In genomic region chr10:118993214-118993613, GRCh38 we compare ENCODE assay signal across 30 cellular contexts.
"Had no signal": no experiment of that assay in that cellular context is flagged by ENCODE, and none has a peak within 500 bp of the region (broad histone marks: within the 10 kb centered on the region; RNA-seq: fewer than 3 reads in every experiment).

No MANE protein-coding gene starts in this region.

- H3K4me3 ChIP-seq: ovary, psoas muscle, right lobe of liver, sigmoid colon, stomach, thoracic aorta, thyroid gland, tibial nerve, upper lobe of right lung, uterus had no signal

- H3K27ac Mint-ChIP-seq: naive thymus-derived CD8-positive, alpha-beta T cell; natural killer cell treated with Interleukin-12 subunit alpha and Interleukin-12 subunit beta and Interleukin-15 and Interleukin-18, amount 100 ng/mL, for 72 hours; nephron progenitor cell; progenitor cell of endocrine pancreas; stimulated activated effector memory CD8-positive, alpha-beta T cell treated with anti-CD3 and anti-CD28 coated beads, Interleukin-12 subunit alpha, Interleukin-12 subunit beta, amount 100 ng/mL, for 72 hours; stimulated activated naive B cell treated with anti-CD40 and anti-IgM and Interleukin-4, amounts not matched to agents 10 μg/mL and 1 μg/mL and 100 μg/mL, for 72 hours; stimulated activated naive CD8-positive, alpha-beta T cell treated with anti-CD3 and anti-CD28 coated beads, Interleukin-15, Interleukin-2, amounts not matched to agents 100 ng/mL and 50 ng/mL, for 24 hours had no signal

- H3K36me3 Mint-ChIP-seq: naive thymus-derived CD8-positive, alpha-beta T cell; natural killer cell treated with Interleukin-12 subunit alpha and Interleukin-12 subunit beta and Interleukin-15 and Interleukin-18, amount 100 ng/mL, for 72 hours; stimulated activated effector memory CD8-positive, alpha-beta T cell treated with anti-CD3 and anti-CD28 coated beads, Interleukin-12 subunit alpha, Interleukin-12 subunit beta, amount 100 ng/mL, for 72 hours; stimulated activated naive B cell treated with anti-CD40 and anti-IgM and Interleukin-4, amounts not matched to agents 10 μg/mL and 1 μg/mL and 100 μg/mL, for 72 hours had no signal

- H3K4me1 Mint-ChIP-seq: naive thymus-derived CD8-positive, alpha-beta T cell; neural crest cell; stimulated activated effector memory CD8-positive, alpha-beta T cell treated with anti-CD3 and anti-CD28 coated beads, Interleukin-12 subunit alpha, Interleukin-12 subunit beta, amount 100 ng/mL, for 72 hours; stimulated activated naive B cell treated with anti-CD40 and anti-IgM and Interleukin-4, amounts not matched to agents 10 μg/mL and 1 μg/mL and 100 μg/mL, for 72 hours had no signal

- H3K27me3 ChIP-seq: ovary, right lobe of liver, sigmoid colon, stomach, thyroid gland, tibial nerve, upper lobe of right lung, uterus had no signal

- H3K4me1 ChIP-seq: parathyroid adenoma, psoas muscle, right lobe of liver, sigmoid colon, stomach, thyroid gland, tibial nerve, upper lobe of right lung, uterus had no signal

- DNase-seq: naive thymus-derived CD8-positive, alpha-beta T cell; nephron progenitor cell; nucleus accumbens; ovary; posterior cingulate gyrus; psoas muscle; right cardiac atrium; right lobe of liver; sigmoid colon; small intestine; stimulated activated CD4-positive, alpha-beta T cell treated with anti-CD3 and anti-CD28 coated beads, Interleukin-15, amount 100 ng/mL, for 24 hours; stimulated activated CD4-positive, alpha-beta T cell treated with anti-CD3 and anti-CD28 coated beads, Interleukin-2, amount 100 ng/mL, for 24 hours; stimulated activated CD4-positive, alpha-beta T cell treated with anti-CD3 and anti-CD28 coated beads, Interleukin-2, amount 100 ng/mL, for 48 hours; stimulated activated CD4-positive, alpha-beta T cell treated with anti-CD3 and anti-CD28 coated beads, Interleukin-4, amount 100 ng/mL, for 24 hours; stimulated activated naive B cell treated with anti-CD40 and anti-IgM and Interleukin-4, amounts not matched to agents 10 μg/mL and 1 μg/mL and 100 μg/mL, for 72 hours; stimulated activated naive CD4-positive, alpha-beta T cell treated with Interleukin-2 at 50 U/mL for 16 hours; stomach; thyroid gland; trophoblast cell; upper lobe of right lung; uterus had no signal

- H3K27ac ChIP-seq: neutrophil, ovary, parathyroid adenoma, psoas muscle, right lobe of liver, sigmoid colon, stomach, thoracic aorta, thyroid gland, tibial nerve, upper lobe of right lung, uterus had no signal

- H3K36me3 ChIP-seq: neutrophil, ovary, right lobe of liver, sigmoid colon, stomach, thoracic aorta, thyroid gland, tibial nerve, upper lobe of right lung, uterus had no signal

- H3K9me3 ChIP-seq: neutrophil, ovary, psoas muscle, right lobe of liver, sigmoid colon, thoracic aorta, thyroid gland, upper lobe of right lung, uterus had no signal

- H3K27me3 Mint-ChIP-seq: progenitor cell of endocrine pancreas had no signal

- H3K4me3 Mint-ChIP-seq: naive thymus-derived CD8-positive, alpha-beta T cell; natural killer cell treated with Interleukin-12 subunit alpha and Interleukin-12 subunit beta and Interleukin-15 and Interleukin-18, amount 100 ng/mL, for 72 hours; nephron progenitor cell; neural crest cell; stimulated activated effector memory CD8-positive, alpha-beta T cell treated with anti-CD3 and anti-CD28 coated beads, Interleukin-12 subunit alpha, Interleukin-12 subunit beta, amount 100 ng/mL, for 72 hours; stimulated activated naive B cell treated with anti-CD40 and anti-IgM and Interleukin-4, amounts not matched to agents 10 μg/mL and 1 μg/mL and 100 μg/mL, for 72 hours; stimulated activated naive CD8-positive, alpha-beta T cell treated with anti-CD3 and anti-CD28 coated beads, Interleukin-15, Interleukin-2, amounts not matched to agents 100 ng/mL and 50 ng/mL, for 24 hours had no signal

- H3K9me3 Mint-ChIP-seq: natural killer cell treated with Interleukin-12 subunit alpha and Interleukin-12 subunit beta and Interleukin-15 and Interleukin-18, amount 100 ng/mL, for 72 hours; stimulated activated effector memory CD8-positive, alpha-beta T cell treated with anti-CD3 and anti-CD28 coated beads, Interleukin-12 subunit alpha, Interleukin-12 subunit beta, amount 100 ng/mL, for 72 hours had no signal
